ENCODE assay signal across 8 cellular contexts in the genomic region with DNA sequence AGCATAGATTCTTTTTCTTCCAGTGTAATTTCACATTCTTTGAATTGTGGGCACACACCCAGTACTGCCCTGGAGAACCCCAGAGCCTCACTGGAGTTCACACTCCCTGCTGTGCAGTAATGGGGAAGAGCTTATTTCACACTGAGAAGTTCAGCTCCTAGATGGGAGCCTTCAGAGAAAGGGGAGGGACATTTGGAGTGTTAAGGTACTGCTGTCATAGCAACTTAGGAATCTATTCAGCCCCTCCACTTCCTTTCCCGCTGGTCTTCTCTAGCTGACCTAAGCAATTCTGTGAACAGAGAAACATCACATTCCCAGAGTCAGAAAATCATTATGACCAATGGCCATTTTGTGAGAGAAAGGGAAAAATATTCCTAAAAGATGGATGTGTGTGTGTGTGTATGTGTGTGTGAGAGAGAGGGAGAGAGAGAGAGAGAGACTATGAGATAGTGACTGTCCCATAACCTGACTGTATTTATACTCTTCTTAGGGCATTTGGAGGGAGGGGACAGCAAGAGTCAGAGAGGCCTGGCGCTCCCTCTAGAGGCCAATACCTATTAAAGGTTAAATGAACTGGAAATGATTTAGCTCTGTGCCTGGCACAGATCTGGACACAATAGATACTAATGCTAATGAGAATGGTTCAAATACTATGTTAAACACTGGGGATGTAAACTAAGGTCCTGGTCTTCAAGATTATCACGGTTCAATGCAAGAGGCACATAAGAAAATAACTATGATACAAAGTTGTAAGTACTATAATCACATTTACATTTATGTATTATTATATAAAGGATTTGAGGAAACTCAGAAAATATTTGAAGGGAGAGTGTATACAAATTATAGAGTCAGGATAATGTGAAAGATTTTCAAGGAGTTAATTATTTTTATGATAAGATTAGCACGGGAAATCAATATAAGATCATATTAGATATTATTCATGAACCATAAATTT. TPM values are rescaled to one million over a fixed set of nuclear protein-coding genes. Genes with fewer than 3 reads are reported as not detected.
DNase-seq lines count a peak whose midpoint lies in the region; ATAC-seq and TF ChIP-seq lines count a peak whose summit lies in the region.

No MANE protein-coding gene starts in this region.

- no peaks in the 10 kb centered on the region for H3K4me1 Mint-ChIP-seq in activated T-cell treated with anti-CD3 and anti-CD28 coated beads, Interleukin-2, amount 50 U/mL, for 72 hours (ENCODE audit: low read depth)
- H3K4me1 Mint-ChIP-seq in glutamatergic neuron (ENCODE audit: low read depth, unreplicated experiment): no peaks in the 10 kb centered on the region

- ATAC-seq in GM21367 (IDR thresholded peaks at IDR 0.05; ENCODE audit: unreplicated experiment) (peak; percentile 96), HG03521 (IDR thresholded peaks at IDR 0.05; ENCODE audit: unreplicated experiment) (peak; percentile 87)
- ATAC-seq in activated T-cell treated with anti-CD3 and anti-CD28 coated beads, Interleukin-2, amount 50 U/mL, for 72 hours (replicated peaks in 1 of 2): peak; percentile 53 to 69

- H3K27me3 Mint-ChIP-seq in activated T-cell treated with anti-CD3 and anti-CD28 coated beads, Interleukin-2, amount 50 U/mL, for 72 hours (ENCODE audit: low read depth): no peaks in the 10 kb centered on the region
- H3K27me3 Mint-ChIP-seq in glutamatergic neuron (ENCODE audit: unreplicated experiment): no peaks in the 10 kb centered on the region

- peak; percentile 61 for DNase-seq in Daoy (ENCODE audit: low read depth)
- peak; percentile 77 for DNase-seq in NCI-H748 treated with DMSO at 0.1 percent for 48 hours (lab: John Stamatoyannopoulos, UW)
- DNase-seq in activated T-cell treated with anti-CD3 and anti-CD28 coated beads, Interleukin-2, amount 50 U/mL, for 72 hours: peak; percentile 43 to 44
- DNase-seq in glutamatergic neuron: peak; percentile 55
- peak; percentile 63 for DNase-seq in pons (ENCODE audit: low spot score)
- DNase-seq in GOT3 (lab: John Stamatoyannopoulos, UW): no peak

- no peak overlapping the region for H3K4me3 Mint-ChIP-seq in activated T-cell treated with anti-CD3 and anti-CD28 coated beads, Interleukin-2, amount 50 U/mL, for 72 hours
- no peak overlapping the region for H3K4me3 Mint-ChIP-seq in glutamatergic neuron (ENCODE audit: unreplicated experiment)

- no peaks in the 10 kb centered on the region for H3K36me3 Mint-ChIP-seq in activated T-cell treated with anti-CD3 and anti-CD28 coated beads, Interleukin-2, amount 50 U/mL, for 72 hours (ENCODE audit: insufficient read depth in 2 of 2)
- no peaks in the 10 kb centered on the region for H3K36me3 Mint-ChIP-seq in glutamatergic neuron (ENCODE audit: unreplicated experiment)

- no peak overlapping the region for H3K27ac Mint-ChIP-seq in activated T-cell treated with anti-CD3 and anti-CD28 coated beads, Interleukin-2, amount 50 U/mL, for 72 hours
- no peak overlapping the region for H3K27ac Mint-ChIP-seq in glutamatergic neuron (ENCODE audit: unreplicated experiment)

- TF ChIP-seq CTCF in glutamatergic neuron (IDR thresholded peaks at IDR 0.05; ENCODE audit: partially characterized antibody, unreplicated experiment): peak; percentile 72

- H3K9me3 Mint-ChIP-seq in activated T-cell treated with anti-CD3 and anti-CD28 coated beads, Interleukin-2, amount 50 U/mL, for 72 hours: no peaks in the 10 kb centered on the region
- H3K9me3 Mint-ChIP-seq in glutamatergic neuron (ENCODE audit: unreplicated experiment): no peaks in the 10 kb centered on the region

RNA-seq across cellular contexts. Expression of a gene that starts 41.5 kb away (rescaled TPM):
- total RNA-seq in Daoy (2014; rRNA removed; shearing (Covaris generic)): 109 and 174 TPM in 2 replicates
- total RNA-seq in activated T-cell treated with anti-CD3 and anti-CD28 coated beads, Interleukin-2, amount 50 U/mL, for 72 hours: 10 to 100 TPM; 35.8 to 37.3 TPM
- total RNA-seq in glutamatergic neuron (ENCODE audit: unreplicated experiment): 38.1 TPM
